21 cellular contexts compared by ENCODE assay signal in genomic region chr20:51508158-51508557, GRCh38. TPM values are rescaled to one million over a fixed set of nuclear protein-coding genes. Genes with fewer than 3 reads are reported as not detected.
DNase-seq lines count a peak whose midpoint lies in the region; ATAC-seq, FAIRE-seq and TF ChIP-seq lines count a peak whose summit lies in the region.
"Had no signal": no experiment of that assay in that cellular context is flagged by ENCODE, and none has a peak within 500 bp of the region (broad histone marks: within the 10 kb centered on the region; RNA-seq: fewer than 3 reads in every experiment).

No MANE protein-coding gene starts in this region.

- DNase-seq in CD4-positive, alpha-beta T cell = no peak
- no peak for DNase-seq in T-helper 17 cell
- DNase-seq in HepG2 (ENCODE audit: low spot score) = no peak
- no peak for DNase-seq in activated CD8-positive, alpha-beta memory T cell treated with anti-CD3 and anti-CD28 coated beads, Interleukin-2, amount 50 U/mL, for 4 hours
- DNase-seq: ACHN, Karpas-422, MV-4-11, NCI-H1105 treated with DMSO at 0.1 percent for 48 hours, NCI-H1694, NCI-H2081, NCI-H2171, NCI-H345, NCI-H524 treated with DMSO at 0.1 percent for 48 hours had no signal

- no peak for TF ChIP-seq POLR2A in HepG2 (IDR thresholded peaks at IDR 0.05; ENCODE audit: insufficient read depth in 1 of 2, low read depth in 2 of 2, low read length in 2 of 2)

- no peak for FAIRE-seq in HepG2 (lab: Jason Lieb, UNC)
- FAIRE-seq: G401.6, GM19239 had no signal

- H3K4me3 Mint-ChIP-seq in CD4-positive, alpha-beta T cell = no peak overlapping the region
- no peak overlapping the region for H3K4me3 Mint-ChIP-seq in T-helper 17 cell
- H3K4me3 Mint-ChIP-seq in stimulated activated memory B cell treated with anti-CD40 and anti-IgM and Interleukin-4, amounts not matched to agents 10 μg/mL and 1 μg/mL and 100 μg/mL, for 72 hours = no peak overlapping the region

- H3K27ac ChIP-seq in CD4-positive, alpha-beta T cell (ENCODE audit: low read depth, low read length) = no peak overlapping the region
- H3K27ac ChIP-seq in HepG2 (ENCODE audit: extremely low read length, insufficient read depth, low read length) = no peak overlapping the region
- H3K27ac ChIP-seq: C4-2B, SJSA1 had no signal

- WGBS in HepG2 (ENCODE audit: low lambda C conversion rate) = 96% methylated on average over 17 of the region's 17 CpGs

- ATAC-seq in CD4-positive, alpha-beta T cell (ENCODE audit: poor library complexity) = no peak
- ATAC-seq in T-helper 17 cell (no peak), HepG2 (no peak), GM21423 (IDR thresholded peaks at IDR 0.05; ENCODE audit: unreplicated experiment) (no peak), GM19467 (IDR thresholded peaks at IDR 0.05; ENCODE audit: unreplicated experiment) (no peak)
- no peak for ATAC-seq in stimulated activated memory B cell treated with anti-CD40 and anti-IgM and Interleukin-4, amounts not matched to agents 10 μg/mL and 1 μg/mL and 100 μg/mL, for 72 hours
- ATAC-seq: Right ventricle myocardium inferior had no signal

- TF ChIP-seq CTCF in CD4-positive, alpha-beta T cell (IDR thresholded peaks at IDR 0.05) = no peak
- no peak for TF ChIP-seq CTCF in HepG2 (CRISPR knock-in tag; IDR thresholded peaks at IDR 0.05)

- no peaks in the 10 kb centered on the region for H3K9me3 Mint-ChIP-seq in CD4-positive, alpha-beta T cell
- H3K9me3 Mint-ChIP-seq in stimulated activated memory B cell treated with anti-CD40 and anti-IgM and Interleukin-4, amounts not matched to agents 10 μg/mL and 1 μg/mL and 100 μg/mL, for 72 hours = no peaks in the 10 kb centered on the region

- no peak overlapping the region for H3K9ac ChIP-seq in HepG2 (ENCODE audit: insufficient read depth, low read depth, low read length)

- H3K27me3 Mint-ChIP-seq in CD4-positive, alpha-beta T cell = no peaks in the 10 kb centered on the region
- H3K27me3 Mint-ChIP-seq in T-helper 17 cell = no peaks in the 10 kb centered on the region
- H3K27me3 Mint-ChIP-seq in stimulated activated memory B cell treated with anti-CD40 and anti-IgM and Interleukin-4, amounts not matched to agents 10 μg/mL and 1 μg/mL and 100 μg/mL, for 72 hours = no peaks in the 10 kb centered on the region

- in situ Hi-C loops in HepG2 (cut with HindIII; ENCODE audit: extremely low pct_ligation_motif_present, low pct_unique_long_range_greater_than_20kb) = no loop called here

- H3K9me3 ChIP-seq in CD4-positive, alpha-beta T cell (ENCODE audit: control insufficient read depth, low read length) = no peaks in the 10 kb centered on the region
- H3K9me3 ChIP-seq in T-helper 17 cell (ENCODE audit: control insufficient read depth, low read length, poor library complexity, severe bottlenecking) (no peaks in the 10 kb centered on the region), HepG2 (ENCODE audit: low read length) (no peaks in the 10 kb centered on the region)
- H3K9me3 ChIP-seq: SJSA1 had no signal

- H3K36me3 ChIP-seq in HepG2 (replicated peaks in 1 of 2; ENCODE audit: control insufficient read depth in 1 of 2, insufficient read depth in 2 of 2, low read length in 2 of 2) = peaks cover 0 to 1% of the 10 kb centered on the region in 2 experiments; a peak in 2 of 5 replicates
- H3K36me3 ChIP-seq: SJSA1 had no signal

- POLR2A ChIA-PET in CD4-positive, alpha-beta T cell (lab: Charles Lee) = interaction anchor here (0.9 to 7.2 kb wide), 2 partner anchors 8 to 32 kb away, joined by 3 to 87 read pairs; no protein-coding TSS in a partner anchor
- POLR2A ChIA-PET in HepG2 (lab: Yijun Ruan, JAX) = interaction anchor here (1.3 kb wide), 1 partner anchor 33 kb away, joined by 4 read pairs; no protein-coding TSS in a partner anchor

- H3K4me3 ChIP-seq in HepG2 (replicated peaks in 1 of 3; ENCODE audit: insufficient read depth in 1 of 3, low read depth in 2 of 3, low read length in 3 of 3) = no peak overlapping the region
- H3K4me3 ChIP-seq: SJSA1 had no signal

- H3K36me3 Mint-ChIP-seq in CD4-positive, alpha-beta T cell (ENCODE audit: low read depth) = peaks cover 90% of the 10 kb centered on the region
- peaks cover 16% of the 10 kb centered on the region for H3K36me3 Mint-ChIP-seq in T-helper 17 cell (ENCODE audit: low read depth)
- H3K36me3 Mint-ChIP-seq in stimulated activated memory B cell treated with anti-CD40 and anti-IgM and Interleukin-4, amounts not matched to agents 10 μg/mL and 1 μg/mL and 100 μg/mL, for 72 hours = peaks cover 86% of the 10 kb centered on the region

- TF ChIP-seq RAD21 in HepG2 (CRISPR knock-in tag; IDR thresholded peaks at IDR 0.05) = no peak

- H2AFZ ChIP-seq in HepG2 (ENCODE audit: low read length) = no peak overlapping the region

- peak overlapping the region; percentile 84 for H3K27ac Mint-ChIP-seq in CD4-positive, alpha-beta T cell
- H3K27ac Mint-ChIP-seq in T-helper 17 cell = peak overlapping the region; percentile 91
- H3K27ac Mint-ChIP-seq in stimulated activated memory B cell treated with anti-CD40 and anti-IgM and Interleukin-4, amounts not matched to agents 10 μg/mL and 1 μg/mL and 100 μg/mL, for 72 hours = peak overlapping the region; percentile 24

- CTCF ChIA-PET in CD4-positive, alpha-beta T cell (lab: Charles Lee) = no interaction called here
- CTCF ChIA-PET in HepG2 (lab: Yijun Ruan, JAX; ENCODE audit: low intra/inter-chr PET ratio, low total read pairs) = interaction anchor here (1.2 kb wide), 1 partner anchor 87 kb away, joined by 4 read pairs; no protein-coding TSS in a partner anchor

- no peaks in the 10 kb centered on the region for H3K79me2 ChIP-seq in HepG2 (ENCODE audit: insufficient read depth, low read length)

- H4K20me1 ChIP-seq in HepG2 (ENCODE audit: insufficient read depth, low read length) = no peaks in the 10 kb centered on the region; the same call in 1 of the 2 replicates

- H3K27me3 ChIP-seq in CD4-positive, alpha-beta T cell (ENCODE audit: control insufficient read depth, insufficient read depth, low read length) = no peaks in the 10 kb centered on the region
- H3K27me3 ChIP-seq in HepG2 (ENCODE audit: control insufficient read depth in 1 of 2, insufficient read depth in 2 of 2, low read length in 2 of 2) = no peaks in the 10 kb centered on the region

- BruUV-seq in HepG2 (replicated peaks; lab: Mats Ljungman, UMichigan) = no TSS peak

- H3K4me1 Mint-ChIP-seq in CD4-positive, alpha-beta T cell (ENCODE audit: low read depth) = peaks cover 65% of the 10 kb centered on the region
- H3K4me1 Mint-ChIP-seq in T-helper 17 cell = peaks cover 34% of the 10 kb centered on the region
- H3K4me1 Mint-ChIP-seq in stimulated activated memory B cell treated with anti-CD40 and anti-IgM and Interleukin-4, amounts not matched to agents 10 μg/mL and 1 μg/mL and 100 μg/mL, for 72 hours = peaks cover 65% of the 10 kb centered on the region

- no peak overlapping the region for H3K4me2 ChIP-seq in HepG2 (ENCODE audit: low read depth, low read length)

- TF ChIP-seq EP300 in HepG2 (IDR thresholded peaks at IDR 0.05; ENCODE audit: low read depth in 2 of 2, low read length in 2 of 2) = no peak
- TF ChIP-seq EP300 in HepG2 (CRISPR knock-in tag; IDR thresholded peaks at IDR 0.05; ENCODE audit: borderline replicate concordance) = no peak

- intact Hi-C loops in CD4-positive, alpha-beta T cell (cut with DNase I, micrococcal nuclease) = no loop called here
- intact Hi-C loops in HepG2 (cut with micrococcal nuclease; ENCODE audit: unreplicated experiment) = loop anchor here (2.0 to 10.0 kb wide), 2 partner anchors 35 to 83 kb away; partner anchors contain the start of gene NFATC2

- H3K4me1 ChIP-seq in HepG2 (ENCODE audit: insufficient read depth, low read length) = peaks cover 36% of the 10 kb centered on the region
- H3K4me1 ChIP-seq: SJSA1 had no signal

TF ChIP-seq in HepG2, 621 proteins besides CTCF, POLR2A, EP300 and RAD21:
- TF ChIP-seq ZNF572 (CRISPR knock-in tag; IDR thresholded peaks at IDR 0.05) (0 out of 2 replicates have a peak, but pooled peaks have one; percentile 22), KAT8 (CRISPR knock-in tag; IDR thresholded peaks at IDR 0.05) (no peak), ZNF768 (CRISPR knock-in tag; IDR thresholded peaks at IDR 0.05) (0 out of 2 replicates have a peak, but pooled peaks have one; percentile 22)

RNA-seq across cellular contexts. Expression of gene NFATC2, which starts 34.4 kb away (rescaled TPM):
- total RNA-seq in CD4-positive, alpha-beta T cell = 10 to 100 TPM; 32.5 to 33.2 TPM
- 10 to 100 TPM; 51.0 to 58.7 TPM for total RNA-seq in T-helper 17 cell
- 3.3 and 8.0 TPM in 2 replicates for total RNA-seq in HepG2 (2016; rRNA removed; fragmentation: Illumina TruSeq; extraction: Trizol)
- 4.1 and 4.9 TPM in 2 replicates for total RNA-seq in HepG2 (2016; cell fraction: cytosol; rRNA removed; fragmentation: Illumina TruSeq; extraction: Trizol; ENCODE audit: low read depth)
- total RNA-seq in HepG2 (2016; cell fraction: insoluble cytoplasmic fraction; rRNA removed; fragmentation: Illumina TruSeq; extraction: Trizol) = 2.6 and 7.7 TPM in 2 replicates
- total RNA-seq in HepG2 (2016; cell fraction: membrane; rRNA removed; fragmentation: Illumina TruSeq; extraction: Trizol) = 4.2 TPM in 2 replicates
- 8.5 and 9.9 TPM in 2 replicates for total RNA-seq in HepG2 (2016; cell fraction: nucleus; rRNA removed; fragmentation: Illumina TruSeq; extraction: Trizol)
- 1.9 TPM in 2 replicates for polyA plus RNA-seq in HepG2 (2011; rRNA removed)
- 0.85 and 1.7 TPM in 2 replicates for polyA plus RNA-seq in HepG2 (2011; cell fraction: cytosol; rRNA removed)
- polyA plus RNA-seq in HepG2 (2011; cell fraction: nucleus; rRNA removed) = 6.8 and 7.7 TPM in 2 replicates
- polyA plus RNA-seq in HepG2 (2012) = 5.7 and 6.1 TPM in 2 replicates
- polyA plus RNA-seq in HepG2 (2016; cell fraction: cytosol; fragmentation: Illumina TruSeq; extraction: Trizol; ENCODE audit: low read depth) = 0.31 and 0.43 TPM in 2 replicates
- 7.2 and 8.9 TPM in 2 replicates for polyA plus RNA-seq in HepG2 (2016; cell fraction: insoluble cytoplasmic fraction; fragmentation: Illumina TruSeq; extraction: Trizol; ENCODE audit: low read depth)
- polyA plus RNA-seq in HepG2 (2016; cell fraction: membrane; fragmentation: Illumina TruSeq; extraction: Trizol; ENCODE audit: low read depth) = 1.2 and 1.4 TPM in 2 replicates
- 11.5 and 12.3 TPM in 2 replicates for polyA plus RNA-seq in HepG2 (2016; cell fraction: nucleus; fragmentation: Illumina TruSeq; extraction: Trizol; ENCODE audit: insufficient read depth, low read depth)
- polyA minus RNA-seq in HepG2 (2011; rRNA and poly(A)+ RNA removed; ENCODE audit: low replicate concordance) = 3.3 TPM in 1 of 2 replicates, not detected in the other
- polyA minus RNA-seq in HepG2 (2011; cell fraction: cytosol; rRNA and poly(A)+ RNA removed) = 4.3 and 5.8 TPM in 2 replicates
- 7.7 and 8.2 TPM in 2 replicates for polyA minus RNA-seq in HepG2 (2011; cell fraction: nucleus; rRNA and poly(A)+ RNA removed)
- total RNA-seq: SJSA1 had no signal

Comparison
In these comparisons a context has a peak if more than half of its experiments do, and no peak if none do; other contexts are left out.
1. H3K27ac Mint-ChIP-seq: peak in every context shown above with its lines; median percentile 91 in T-helper 17 cell; 84 in CD4-positive, alpha-beta T cell; 24 in stimulated activated memory B cell treated with anti-CD40 and anti-IgM and Interleukin-4, amounts not matched to agents 10 μg/mL and 1 μg/mL and 100 μg/mL, for 72 hours.